16 cellular contexts compared by ENCODE assay signal in the genomic region with DNA sequence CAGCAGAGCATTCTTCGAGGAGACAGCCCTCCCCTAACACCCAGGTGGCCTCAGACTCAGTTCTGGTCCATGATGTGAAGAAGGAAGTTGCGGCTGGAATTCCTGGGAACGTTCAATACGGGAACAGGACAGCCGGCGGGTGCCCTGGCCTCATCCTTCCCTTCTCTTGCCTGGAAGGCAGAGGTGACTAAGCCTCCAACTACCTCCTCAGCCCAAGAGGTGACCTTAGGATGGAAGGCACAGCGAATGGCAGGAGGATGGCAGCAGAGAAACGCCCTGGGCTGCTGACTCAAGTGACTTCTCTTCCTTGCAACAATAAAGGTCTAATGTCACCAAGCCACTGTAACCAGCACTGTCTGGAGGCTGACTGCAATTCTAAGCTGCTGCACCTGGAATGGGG. TPM values are rescaled to one million over a fixed set of nuclear protein-coding genes. Genes with fewer than 3 reads are reported as not detected.
DNase-seq lines count a peak whose midpoint lies in the region; ATAC-seq, FAIRE-seq and TF ChIP-seq lines count a peak whose summit lies in the region.
"Had no signal": no experiment of that assay in that cellular context is flagged by ENCODE, and none has a peak within 500 bp of the region (broad histone marks: within the 10 kb centered on the region; RNA-seq: fewer than 3 reads in every experiment).

No MANE protein-coding gene starts in this region.

- H3K27me3 Mint-ChIP-seq in T-helper 17 cell = no peaks in the 10 kb centered on the region

- no peak for DNase-seq in activated naive CD4-positive, alpha-beta T cell treated with anti-CD3 and anti-CD28 coated beads, Interleukin-2, amount 50 U/mL, for 72 hours (ENCODE audit: low spot score in 2 of 2)
- no peak for DNase-seq in activated naive CD4-positive, alpha-beta T cell treated with Interleukin-2 at 50 U/mL for 16 hours
- DNase-seq in GM12891 (ENCODE audit: insufficient read length, low spot score) (peak; percentile 7), T-helper 17 cell (no peak), caudate nucleus (lab: John Stamatoyannopoulos, UW) (no peak), MG63 (no peak), NCI-H526 (lab: John Stamatoyannopoulos, UW) (no peak)
- DNase-seq: H9, KG1, NCI-H1092 treated with DMSO at 0.1 percent for 48 hours, NCI-H1694, NCI-H510A treated with DMSO at 0.1 percent for 48 hours, SIG-M5 had no signal

- H3K4me3 ChIP-seq in MG63 = no peak overlapping the region
- H3K4me3 ChIP-seq: A549 had no signal

- peaks cover 24% of the 10 kb centered on the region for H3K36me3 ChIP-seq in MG63

- no peaks in the 10 kb centered on the region for H3K27me3 ChIP-seq in MG63

- H3K9me3 ChIP-seq in T-helper 17 cell (ENCODE audit: control insufficient read depth, low read length, poor library complexity, severe bottlenecking) (no peaks in the 10 kb centered on the region), MG63 (no peaks in the 10 kb centered on the region)
- H3K9me3 ChIP-seq: A549 had no signal

- no peak overlapping the region for H3K27ac ChIP-seq in caudate nucleus (ENCODE audit: low read depth, low read length)
- H3K27ac ChIP-seq: A549, HL-60 had no signal

- peaks cover 0 to 7% of the 10 kb centered on the region in 2 donors for H3K36me3 Mint-ChIP-seq in activated naive CD4-positive, alpha-beta T cell treated with anti-CD3 and anti-CD28 coated beads, Interleukin-2, amount 50 U/mL, for 72 hours
- peaks cover 5% of the 10 kb centered on the region for H3K36me3 Mint-ChIP-seq in T-helper 17 cell (ENCODE audit: low read depth)

- ATAC-seq in activated naive CD4-positive, alpha-beta T cell treated with anti-CD3 and anti-CD28 coated beads, Interleukin-2, amount 50 U/mL, for 72 hours = no peak
- ATAC-seq in T-helper 17 cell = no peak
- ATAC-seq: A549 had no signal

- no peaks in the 10 kb centered on the region for H3K9me3 Mint-ChIP-seq in activated naive CD4-positive, alpha-beta T cell treated with anti-CD3 and anti-CD28 coated beads, Interleukin-2, amount 50 U/mL, for 72 hours
- H3K9me3 Mint-ChIP-seq: H9 had no signal

- H3K4me1 Mint-ChIP-seq in T-helper 17 cell = no peaks in the 10 kb centered on the region
- H3K4me1 Mint-ChIP-seq: CD14-positive monocyte, H9 had no signal

- FAIRE-seq in GM12891 (lab: Jason Lieb, UNC) = no peak
- FAIRE-seq: A549 had no signal

- H3K27ac Mint-ChIP-seq in activated naive CD4-positive, alpha-beta T cell treated with anti-CD3 and anti-CD28 coated beads, Interleukin-2, amount 50 U/mL, for 72 hours = peak overlapping the region; percentile 18 to 29
- peak overlapping the region; percentile 27 for H3K27ac Mint-ChIP-seq in T-helper 17 cell

- H3K4me3 Mint-ChIP-seq in T-helper 17 cell = no peak overlapping the region
- H3K4me3 Mint-ChIP-seq: CD14-positive monocyte, H9 had no signal

- no peak for TF ChIP-seq POLR2A in GM12891 (IDR thresholded peaks at IDR 0.05; ENCODE audit: low read depth, low read length)

TF ChIP-seq in GM12891, 5 proteins besides CTCF, POLR2A, EP300 and RAD21:
- no peak for TF ChIP-seq SPI1 (IDR thresholded peaks at IDR 0.05; ENCODE audit: low read depth, low read length)
- no peak for TF ChIP-seq POU2F2 (IDR thresholded peaks at IDR 0.05; ENCODE audit: low read depth, low read length)
- no peak for TF ChIP-seq PAX5 (IDR thresholded peaks at IDR 0.05; ENCODE audit: insufficient read depth, low read length, severe bottlenecking)
- TF ChIP-seq TAF1 (IDR thresholded peaks at IDR 0.05; ENCODE audit: low read depth, low read length) = no peak
- TF ChIP-seq POLR2AphosphoS5 (IDR thresholded peaks at IDR 0.05; ENCODE audit: low read depth, low read length) = no peak

RNA-seq across cellular contexts. Expression of a gene that starts 36.1 kb away (rescaled TPM):
- 10 to 100 TPM; 30.3 to 35.6 TPM for total RNA-seq in activated naive CD4-positive, alpha-beta T cell treated with anti-CD3 and anti-CD28 coated beads, Interleukin-2, amount 50 U/mL, for 72 hours
- polyA plus RNA-seq in GM12891 (2012; ENCODE audit: low read depth, missing spikeins) = 18.4 TPM
- total RNA-seq in T-helper 17 cell = 10 to 100 TPM; 32.0 to 41.1 TPM
- 29.3 and 41.6 TPM in 2 replicates for total RNA-seq in MG63 (2014; rRNA removed; shearing (Covaris generic); ENCODE audit: low replicate concordance)

RNA-seq across cellular contexts. Expression of a gene that starts 38.4 kb away (rescaled TPM):
- total RNA-seq in activated naive CD4-positive, alpha-beta T cell treated with anti-CD3 and anti-CD28 coated beads, Interleukin-2, amount 50 U/mL, for 72 hours = 100 to 1,000 TPM; 806 to 863 TPM
- 1,009 TPM for polyA plus RNA-seq in GM12891 (2012; ENCODE audit: low read depth, missing spikeins)
- 1,000 to 10,000 TPM; 1,335 to 1,398 TPM for total RNA-seq in T-helper 17 cell
- 1,042 and 1,166 TPM in 2 replicates for total RNA-seq in MG63 (2014; rRNA removed; shearing (Covaris generic); ENCODE audit: low replicate concordance)

RNA-seq across cellular contexts. Expression of a gene that starts 40.6 kb away (rescaled TPM):
- 10 to 100 TPM in 1 of 2 donors, 1 to 10 TPM in 1; 9.2 to 28.0 TPM for total RNA-seq in activated naive CD4-positive, alpha-beta T cell treated with anti-CD3 and anti-CD28 coated beads, Interleukin-2, amount 50 U/mL, for 72 hours
- polyA plus RNA-seq in GM12891 (2012; ENCODE audit: low read depth, missing spikeins) = 11.0 TPM
- 1 to 10 TPM; 3.7 to 4.6 TPM for total RNA-seq in T-helper 17 cell
- 13.8 and 14.9 TPM in 2 replicates for total RNA-seq in MG63 (2014; rRNA removed; shearing (Covaris generic); ENCODE audit: low replicate concordance)
